ENCODE assay signal across 17 cellular contexts in the genomic region with DNA sequence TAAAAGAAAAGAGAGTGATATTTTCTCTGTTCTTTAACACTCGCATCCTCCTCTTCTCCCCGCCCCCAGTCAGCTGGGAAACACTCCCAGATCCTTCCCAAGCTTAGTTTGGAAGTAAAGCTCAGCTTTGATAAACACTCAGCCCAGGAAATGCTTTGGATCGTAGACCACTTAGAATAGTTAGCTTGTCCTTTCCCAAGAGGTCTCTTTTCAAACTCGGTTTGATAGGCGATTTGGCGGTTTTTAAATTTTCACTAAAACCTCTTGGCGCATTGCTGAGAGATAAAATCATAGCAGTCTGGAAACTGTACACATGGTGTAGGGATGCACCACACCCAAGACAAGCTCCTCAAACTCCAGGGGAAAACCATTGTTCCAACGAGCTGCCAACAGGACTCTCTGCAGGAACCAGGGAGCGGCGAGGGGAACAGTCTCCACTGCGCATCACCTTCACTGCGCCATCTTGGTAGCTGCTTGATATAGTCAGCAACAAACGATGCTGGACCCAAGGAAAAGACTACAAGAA. TPM values are rescaled to one million over a fixed set of nuclear protein-coding genes. Genes with fewer than 3 reads are reported as not detected.
A peak's percentile ranks its signal among the peaks of the same experiment; 100 is the strongest.
DNase-seq lines count a peak whose midpoint lies in the region; ATAC-seq, FAIRE-seq and TF ChIP-seq lines count a peak whose summit lies in the region.
"Had no signal": no experiment of that assay in that cellular context is flagged by ENCODE, and none has a peak within 500 bp of the region (broad histone marks: within the 10 kb centered on the region; RNA-seq: fewer than 3 reads in every experiment).

No MANE protein-coding gene starts in this region.

- peak overlapping the region in 3 of 5 experiments; percentile 27 to 76 (median 27) for H3K27ac Mint-ChIP-seq in brain
- H3K27ac Mint-ChIP-seq in activated T-cell treated with anti-CD3 and anti-CD28 coated beads, Interleukin-2, amount 50 U/mL, for 72 hours = no peak overlapping the region
- H3K27ac Mint-ChIP-seq in stimulated activated memory B cell treated with anti-CD40 and anti-IgM and Interleukin-4, amounts not matched to agents 10 μg/mL and 1 μg/mL and 100 μg/mL, for 72 hours = no peak overlapping the region
- H3K27ac Mint-ChIP-seq: activated B cell treated with CpG ODN at 0.5 μM for 24 hours; activated naive CD8-positive, alpha-beta T cell treated with anti-CD3 and anti-CD28 coated beads, Interleukin-2, amount 50 U/mL, for 24 hours; B cell had no signal

- H4K20me1 ChIP-seq in BLaER1 = peaks cover 64% of the 10 kb centered on the region

- intact Hi-C loops in left ventricle myocardium inferior (cut with micrococcal nuclease) = no loop called here

- H3K9me3 Mint-ChIP-seq in brain = peaks cover 16 to 26% (median 18%) of the 10 kb centered on the region in 5 experiments
- H3K9me3 Mint-ChIP-seq in activated T-cell treated with anti-CD3 and anti-CD28 coated beads, Interleukin-2, amount 50 U/mL, for 72 hours = peaks cover 7% of the 10 kb centered on the region in 2 donors
- no peaks in the 10 kb centered on the region for H3K9me3 Mint-ChIP-seq in stimulated activated memory B cell treated with anti-CD40 and anti-IgM and Interleukin-4, amounts not matched to agents 10 μg/mL and 1 μg/mL and 100 μg/mL, for 72 hours

- no peak for TF ChIP-seq POLR2A in GM12891 (IDR thresholded peaks at IDR 0.05; ENCODE audit: low read depth, low read length)

- ATAC-seq in activated T-cell treated with anti-CD3 and anti-CD28 coated beads, Interleukin-2, amount 50 U/mL, for 72 hours (replicated peaks in 1 of 2) = no peak
- no peak for ATAC-seq in stimulated activated memory B cell treated with anti-CD40 and anti-IgM and Interleukin-4, amounts not matched to agents 10 μg/mL and 1 μg/mL and 100 μg/mL, for 72 hours
- ATAC-seq: activated naive CD8-positive, alpha-beta T cell treated with anti-CD3 and anti-CD28 coated beads, Interleukin-2, amount 50 U/mL, for 24 hours; left lobe of liver had no signal

- H3K36me3 ChIP-seq in BLaER1 = peaks cover 41% of the 10 kb centered on the region
- no peaks in the 10 kb centered on the region for H3K36me3 ChIP-seq in left ventricle myocardium inferior

- H3K4me1 ChIP-seq in BLaER1 (peaks cover 57% of the 10 kb centered on the region), left ventricle myocardium inferior (peaks cover 71% of the 10 kb centered on the region)

- no peak overlapping the region for H3K27ac ChIP-seq in BLaER1
- peak overlapping the region; percentile 78 for H3K27ac ChIP-seq in left ventricle myocardium inferior (replicated peaks)
- H3K27ac ChIP-seq in skin epidermis = peak overlapping the region in 12 of 21 experiments; percentile 11 to 58 (median 30)
- H3K27ac ChIP-seq: hepatocyte had no signal

- no peak for FAIRE-seq in GM12891 (lab: Jason Lieb, UNC)

- H3K9me3 ChIP-seq in BLaER1 (peaks cover 20% of the 10 kb centered on the region), left ventricle myocardium inferior (replicated peaks) (peaks cover 6% of the 10 kb centered on the region)

- peak overlapping the region; percentile 57 for H3K4me2 ChIP-seq in BLaER1
- H3K4me2 ChIP-seq: hepatocyte had no signal

- no peak overlapping the region for H3K4me3 ChIP-seq in BLaER1
- peak overlapping the region; percentile 19 for H3K4me3 ChIP-seq in left ventricle myocardium inferior
- H3K4me3 ChIP-seq in skin epidermis = no peak overlapping the region
- H3K4me3 ChIP-seq: hepatocyte had no signal

- peaks cover 52% of the 10 kb centered on the region for H3K36me3 Mint-ChIP-seq in brain
- peaks cover 7 to 9% of the 10 kb centered on the region in 2 donors for H3K36me3 Mint-ChIP-seq in activated T-cell treated with anti-CD3 and anti-CD28 coated beads, Interleukin-2, amount 50 U/mL, for 72 hours (ENCODE audit: insufficient read depth in 2 of 2)
- H3K36me3 Mint-ChIP-seq in stimulated activated memory B cell treated with anti-CD40 and anti-IgM and Interleukin-4, amounts not matched to agents 10 μg/mL and 1 μg/mL and 100 μg/mL, for 72 hours = peaks cover 37% of the 10 kb centered on the region

- H3K27me3 Mint-ChIP-seq in brain = no peaks in the 10 kb centered on the region
- no peaks in the 10 kb centered on the region for H3K27me3 Mint-ChIP-seq in activated T-cell treated with anti-CD3 and anti-CD28 coated beads, Interleukin-2, amount 50 U/mL, for 72 hours (ENCODE audit: low read depth)
- H3K27me3 Mint-ChIP-seq in stimulated activated memory B cell treated with anti-CD40 and anti-IgM and Interleukin-4, amounts not matched to agents 10 μg/mL and 1 μg/mL and 100 μg/mL, for 72 hours = no peaks in the 10 kb centered on the region
- H3K27me3 Mint-ChIP-seq: activated B cell treated with CpG ODN at 0.5 μM for 24 hours; activated naive CD8-positive, alpha-beta T cell treated with anti-CD3 and anti-CD28 coated beads, Interleukin-2, amount 50 U/mL, for 24 hours; B cell had no signal

- no peaks in the 10 kb centered on the region for H3K27me3 ChIP-seq in BLaER1
- H3K27me3 ChIP-seq in left ventricle myocardium inferior (ENCODE audit: low read depth) = no peaks in the 10 kb centered on the region
- H3K27me3 ChIP-seq: hepatocyte had no signal

- peaks cover 30% of the 10 kb centered on the region for H3K4me1 Mint-ChIP-seq in brain
- peaks cover 37% of the 10 kb centered on the region for H3K4me1 Mint-ChIP-seq in activated T-cell treated with anti-CD3 and anti-CD28 coated beads, Interleukin-2, amount 50 U/mL, for 72 hours (ENCODE audit: low read depth)
- peaks cover 55% of the 10 kb centered on the region for H3K4me1 Mint-ChIP-seq in stimulated activated memory B cell treated with anti-CD40 and anti-IgM and Interleukin-4, amounts not matched to agents 10 μg/mL and 1 μg/mL and 100 μg/mL, for 72 hours

- peak; percentile 52 for DNase-seq in left ventricle myocardium inferior
- no peak for DNase-seq in GM12891 (ENCODE audit: insufficient read length, low spot score)
- no peak for DNase-seq in activated T-cell treated with anti-CD3 and anti-CD28 coated beads, Interleukin-2, amount 50 U/mL, for 72 hours
- no peak for DNase-seq in COLO829 (ENCODE audit: low spot score)
- DNase-seq: activated B cell treated with CpG ODN at 0.5 μM for 24 hours; activated naive CD8-positive, alpha-beta T cell treated with anti-CD3 and anti-CD28 coated beads, Interleukin-2, amount 50 U/mL, for 24 hours; effector memory CD4-positive, alpha-beta T cell; NCI-H345; nucleus accumbens; OCI-M1 had no signal

- H3K4me3 Mint-ChIP-seq in brain = peak overlapping the region in 1 of 5 experiments; percentile 45
- H3K4me3 Mint-ChIP-seq in activated T-cell treated with anti-CD3 and anti-CD28 coated beads, Interleukin-2, amount 50 U/mL, for 72 hours = no peak overlapping the region
- H3K4me3 Mint-ChIP-seq in stimulated activated memory B cell treated with anti-CD40 and anti-IgM and Interleukin-4, amounts not matched to agents 10 μg/mL and 1 μg/mL and 100 μg/mL, for 72 hours = no peak overlapping the region
- H3K4me3 Mint-ChIP-seq: activated B cell treated with CpG ODN at 0.5 μM for 24 hours; activated naive CD8-positive, alpha-beta T cell treated with anti-CD3 and anti-CD28 coated beads, Interleukin-2, amount 50 U/mL, for 24 hours; B cell had no signal

- TF ChIP-seq CTCF in brain (conservative IDR thresholded peaks at IDR 0.05) (no peak), left ventricle myocardium inferior (IDR thresholded peaks at IDR 0.05; ENCODE audit: borderline replicate concordance) (no peak)

- H3K9ac ChIP-seq in BLaER1 = no peak overlapping the region

TF ChIP-seq in GM12891, 5 proteins besides CTCF, POLR2A, EP300 and RAD21:
- TF ChIP-seq POU2F2 (IDR thresholded peaks at IDR 0.05; ENCODE audit: low read depth, low read length) (no peak), PAX5 (IDR thresholded peaks at IDR 0.05; ENCODE audit: insufficient read depth, low read length, severe bottlenecking) (no peak), TAF1 (IDR thresholded peaks at IDR 0.05; ENCODE audit: low read depth, low read length) (no peak), SPI1 (IDR thresholded peaks at IDR 0.05; ENCODE audit: low read depth, low read length) (no peak), POLR2AphosphoS5 (IDR thresholded peaks at IDR 0.05; ENCODE audit: low read depth, low read length) (no peak)

RNA-seq across cellular contexts. Expression of a gene that starts 22.3 kb away (rescaled TPM):
- 12.1 TPM for polyA plus RNA-seq in brain (ENCODE audit: insufficient read depth, low read depth, low replicate concordance)
- 10.0 TPM for total RNA-seq in left ventricle myocardium inferior
- 5.2 TPM for polyA plus RNA-seq in GM12891 (2012; ENCODE audit: low read depth, missing spikeins)
- total RNA-seq in activated T-cell treated with anti-CD3 and anti-CD28 coated beads, Interleukin-2, amount 50 U/mL, for 72 hours = 10 to 100 TPM; 15.9 to 18.8 TPM

Comparison
In these comparisons a context has a peak if more than half of its experiments do, and no peak if none do; other contexts are left out.
1. H3K27ac Mint-ChIP-seq: peak in brain (3 of 5); none in activated T-cell treated with anti-CD3 and anti-CD28 coated beads, Interleukin-2, amount 50 U/mL, for 72 hours (single experiment) and stimulated activated memory B cell treated with anti-CD40 and anti-IgM and Interleukin-4, amounts not matched to agents 10 μg/mL and 1 μg/mL and 100 μg/mL, for 72 hours (single experiment).